In the genomic region with DNA sequence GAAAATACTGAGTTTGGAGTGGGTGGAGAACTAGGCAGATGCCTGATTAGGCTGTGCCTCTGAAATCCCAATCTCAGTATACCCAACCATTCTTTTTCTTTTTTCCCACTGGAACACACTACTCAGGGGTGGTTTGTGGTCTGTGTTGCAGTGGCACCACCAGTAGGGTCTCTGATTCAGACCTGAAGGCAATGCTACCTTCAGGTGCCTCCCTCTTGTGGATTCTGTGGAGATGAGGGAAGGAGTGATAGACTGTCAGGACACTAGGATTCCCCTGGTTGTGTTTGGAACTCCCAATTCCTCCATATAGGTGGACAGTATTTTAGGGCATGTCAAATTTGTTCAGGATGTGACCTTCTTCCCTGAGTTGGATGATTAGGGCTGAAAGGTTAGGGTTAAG, we compare ENCODE assay signal across 37 cellular contexts.
"Had no signal": no experiment of that assay in that cellular context is flagged by ENCODE, and none has a peak within 500 bp of the region (broad histone marks: within the 10 kb centered on the region; RNA-seq: fewer than 3 reads in every experiment).

No MANE protein-coding gene starts in this region.

- ATAC-seq: activated CD4-positive, alpha-beta T cell treated with anti-CD3 and anti-CD28 coated beads for 36 hours; activated CD4-positive, CD25-positive, alpha-beta regulatory T cell treated with anti-CD3 and anti-CD28 coated beads, Interleukin-2, amount 50 U/mL, for 24 hours; activated CD8-positive, alpha-beta memory T cell treated with anti-CD3 and anti-CD28 coated beads, Interleukin-2, amount 10 ng/mL, durations not matched to agents 7 days and 5 days; activated CD8-positive, alpha-beta T cell treated with anti-CD3 and anti-CD28 coated beads, Interleukin-2, amount 10 ng/mL, durations not matched to agents 7 days and 5 days; activated naive CD8-positive, alpha-beta T cell treated with anti-CD3 and anti-CD28 coated beads, Interleukin-2, amount 50 U/mL, for 24 hours had no signal

- H3K36me3 Mint-ChIP-seq: activated naive CD4-positive, alpha-beta T cell treated with anti-CD3 and anti-CD28 coated beads, Interleukin-2, amount 50 U/mL, for 24 hours; activated naive CD8-positive, alpha-beta T cell; brain had no signal

- H3K4me3 ChIP-seq: ascending aorta, cardiac muscle cell had no signal

- H3K27ac Mint-ChIP-seq: activated CD4-positive, alpha-beta memory T cell treated with anti-CD3 and anti-CD28 coated beads, Interleukin-2, amount 10 ng/mL, durations not matched to agents 7 days and 5 days; activated CD4-positive, alpha-beta T cell treated with anti-CD3 and anti-CD28 coated beads for 36 hours; activated CD4-positive, alpha-beta T cell treated with anti-CD3 and anti-CD28 coated beads, Interleukin-2, amount 10 ng/mL, durations not matched to agents 7 days and 5 days; activated CD8-positive, alpha-beta memory T cell treated with anti-CD3 and anti-CD28 coated beads, Interleukin-2, amount 10 ng/mL, durations not matched to agents 7 days and 5 days; activated CD8-positive, alpha-beta T cell treated with anti-CD3 and anti-CD28 coated beads, Interleukin-2, amount 10 ng/mL, durations not matched to agents 7 days and 5 days; activated naive CD4-positive, alpha-beta T cell treated with anti-CD3 and anti-CD28 coated beads, Interleukin-2, amount 10 ng/mL, durations not matched to agents 7 days and 5 days; activated naive CD4-positive, alpha-beta T cell treated with anti-CD3 and anti-CD28 coated beads, Interleukin-2, amount 50 U/mL, for 24 hours; activated naive CD8-positive, alpha-beta T cell; activated naive CD8-positive, alpha-beta T cell treated with anti-CD3 and anti-CD28 coated beads, Interleukin-2, amount 10 ng/mL, durations not matched to agents 7 days and 5 days; activated naive CD8-positive, alpha-beta T cell treated with anti-CD3 and anti-CD28 coated beads, Interleukin-2, amount 50 U/mL, for 24 hours; activated T-cell treated with anti-CD3 and anti-CD28 coated beads, Interleukin-2, amount 50 U/mL, for 24 hours; activated T-helper 2 cell treated with anti-CD3 and anti-CD28 coated beads, Interferon-gamma antibody, Interleukin-2, Interleukin-4, amounts not matched to agents 10 μg/mL and 5 μg/mL and 100 μg/mL, durations not matched to agents 14 hours and 24 hours and 36 hours; brain; T-helper 1 cell treated with Interleukin-12 subunit alpha and Interleukin-12 subunit beta and Interleukin-4 antibody, amounts not matched to agents 30 μg/mL and 1 μg/mL, for 36 hours; T-helper 2 cell treated with Interferon-gamma antibody and Interleukin-4, amounts not matched to agents 5 μg/mL and 100 μg/mL, for 36 hours had no signal

- H3K27me3 Mint-ChIP-seq: activated CD4-positive, alpha-beta T cell treated with anti-CD3 and anti-CD28 coated beads for 36 hours; activated naive CD4-positive, alpha-beta T cell treated with anti-CD3 and anti-CD28 coated beads, Interleukin-2, amount 50 U/mL, for 24 hours; activated naive CD8-positive, alpha-beta T cell treated with anti-CD3 and anti-CD28 coated beads, Interleukin-2, amount 50 U/mL, for 24 hours; activated T-cell treated with anti-CD3 and anti-CD28 coated beads, Interleukin-2, amount 50 U/mL, for 24 hours; brain had no signal

- H3K4me1 ChIP-seq: ascending aorta had no signal

- FAIRE-seq: bronchial epithelial cell, colon, TTC549 had no signal

- H3K27me3 ChIP-seq: ascending aorta, cardiac muscle cell had no signal

- H3K4me3 Mint-ChIP-seq: activated CD4-positive, alpha-beta memory T cell treated with anti-CD3 and anti-CD28 coated beads, Interleukin-2, amount 10 ng/mL, durations not matched to agents 7 days and 5 days; activated CD4-positive, alpha-beta T cell treated with anti-CD3 and anti-CD28 coated beads for 36 hours; activated CD4-positive, alpha-beta T cell treated with anti-CD3 and anti-CD28 coated beads, Interleukin-2, amount 10 ng/mL, durations not matched to agents 7 days and 5 days; activated CD8-positive, alpha-beta memory T cell treated with anti-CD3 and anti-CD28 coated beads, Interleukin-2, amount 10 ng/mL, durations not matched to agents 7 days and 5 days; activated CD8-positive, alpha-beta T cell treated with anti-CD3 and anti-CD28 coated beads, Interleukin-2, amount 10 ng/mL, durations not matched to agents 7 days and 5 days; activated naive CD4-positive, alpha-beta T cell treated with anti-CD3 and anti-CD28 coated beads, Interleukin-2, amount 10 ng/mL, durations not matched to agents 7 days and 5 days; activated naive CD4-positive, alpha-beta T cell treated with anti-CD3 and anti-CD28 coated beads, Interleukin-2, amount 50 U/mL, for 24 hours; activated naive CD8-positive, alpha-beta T cell; activated naive CD8-positive, alpha-beta T cell treated with anti-CD3 and anti-CD28 coated beads, Interleukin-2, amount 10 ng/mL, durations not matched to agents 7 days and 5 days; activated naive CD8-positive, alpha-beta T cell treated with anti-CD3 and anti-CD28 coated beads, Interleukin-2, amount 50 U/mL, for 24 hours; activated T-cell treated with anti-CD3 and anti-CD28 coated beads, Interleukin-2, amount 50 U/mL, for 24 hours; brain; T-helper 1 cell treated with Interleukin-12 subunit alpha and Interleukin-12 subunit beta and Interleukin-4 antibody, amounts not matched to agents 30 μg/mL and 1 μg/mL, for 36 hours; T-helper 2 cell treated with Interferon-gamma antibody and Interleukin-4, amounts not matched to agents 5 μg/mL and 100 μg/mL, for 36 hours had no signal

- H3K4me1 Mint-ChIP-seq: activated CD4-positive, alpha-beta memory T cell treated with anti-CD3 and anti-CD28 coated beads, Interleukin-2, amount 10 ng/mL, durations not matched to agents 7 days and 5 days; activated CD4-positive, alpha-beta T cell treated with anti-CD3 and anti-CD28 coated beads for 36 hours; activated naive CD4-positive, alpha-beta T cell treated with anti-CD3 and anti-CD28 coated beads, Interleukin-2, amount 10 ng/mL, durations not matched to agents 7 days and 5 days; activated naive CD4-positive, alpha-beta T cell treated with anti-CD3 and anti-CD28 coated beads, Interleukin-2, amount 50 U/mL, for 24 hours; activated naive CD8-positive, alpha-beta T cell treated with anti-CD3 and anti-CD28 coated beads, Interleukin-2, amount 10 ng/mL, durations not matched to agents 7 days and 5 days; activated naive CD8-positive, alpha-beta T cell treated with anti-CD3 and anti-CD28 coated beads, Interleukin-2, amount 50 U/mL, for 24 hours; brain had no signal

- DNase-seq: activated CD4-positive, alpha-beta memory T cell treated with anti-CD3 and anti-CD28 coated beads, Interleukin-2, amount 10 ng/mL, durations not matched to agents 7 days and 5 days; activated CD4-positive, alpha-beta T cell treated with anti-CD3 and anti-CD28 coated beads for 1 hour; activated CD4-positive, alpha-beta T cell treated with anti-CD3 and anti-CD28 coated beads for 36 hours; activated CD4-positive, alpha-beta T cell treated with anti-CD3 and anti-CD28 coated beads for 48 hours; activated CD4-positive, alpha-beta T cell treated with anti-CD3 and anti-CD28 coated beads, Interleukin-2, amount 10 ng/mL, durations not matched to agents 7 days and 5 days; activated CD4-positive, alpha-beta T cell treated with anti-CD3 and anti-CD28 coated beads, Interleukin-2, amount 50 U/mL, for 48 hours; activated CD4-positive, CD25-positive, alpha-beta regulatory T cell; activated CD8-positive, alpha-beta memory T cell treated with anti-CD3 and anti-CD28 coated beads for 24 hours; activated CD8-positive, alpha-beta memory T cell treated with anti-CD3 and anti-CD28 coated beads, Interleukin-2, amount 10 ng/mL, durations not matched to agents 7 days and 5 days; activated CD8-positive, alpha-beta memory T cell treated with anti-CD3 and anti-CD28 coated beads, Interleukin-2, amount 50 U/mL, for 48 hours; activated CD8-positive, alpha-beta T cell treated with anti-CD3 and anti-CD28 coated beads, Interleukin-2, amount 10 ng/mL, durations not matched to agents 7 days and 5 days; activated effector memory CD4-positive, alpha-beta T cell treated with Interleukin-2 at 50 U/mL for 16 hours; activated gamma-delta T cell; activated naive CD4-positive, alpha-beta T cell treated with anti-CD3 and anti-CD28 coated beads, Interleukin-2, amount 10 ng/mL, durations not matched to agents 7 days and 5 days; activated naive CD4-positive, alpha-beta T cell treated with Interleukin-2 at 50 U/mL for 16 hours; activated naive CD8-positive, alpha-beta T cell treated with anti-CD3 and anti-CD28 coated beads, Interleukin-2, amount 10 ng/mL, durations not matched to agents 7 days and 5 days; activated naive CD8-positive, alpha-beta T cell treated with anti-CD3 and anti-CD28 coated beads, Interleukin-2, amount 50 U/mL, for 24 hours; activated T-cell treated with anti-CD3 and anti-CD28 coated beads, Interleukin-2, amount 50 U/mL, for 24 hours; activated T-cell treated with anti-CD3 and anti-CD28 coated beads, Interleukin-2, amount 50 U/mL, for 48 hours; amygdala; anterior cingulate cortex; central memory CD4-positive, alpha-beta T cell; T-helper 2 cell; T-helper 9 cell had no signal

- H3K9me3 ChIP-seq: ascending aorta had no signal

- H3K9me3 Mint-ChIP-seq: activated CD4-positive, alpha-beta memory T cell treated with anti-CD3 and anti-CD28 coated beads, Interleukin-2, amount 10 ng/mL, durations not matched to agents 7 days and 5 days; activated naive CD4-positive, alpha-beta T cell treated with anti-CD3 and anti-CD28 coated beads, Interleukin-2, amount 10 ng/mL, durations not matched to agents 7 days and 5 days; activated naive CD4-positive, alpha-beta T cell treated with anti-CD3 and anti-CD28 coated beads, Interleukin-2, amount 50 U/mL, for 24 hours; activated naive CD8-positive, alpha-beta T cell treated with anti-CD3 and anti-CD28 coated beads, Interleukin-2, amount 10 ng/mL, durations not matched to agents 7 days and 5 days; activated naive CD8-positive, alpha-beta T cell treated with anti-CD3 and anti-CD28 coated beads, Interleukin-2, amount 50 U/mL, for 24 hours; activated T-cell treated with anti-CD3 and anti-CD28 coated beads, Interleukin-2, amount 50 U/mL, for 24 hours; activated T-helper 2 cell treated with anti-CD3 and anti-CD28 coated beads, Interferon-gamma antibody, Interleukin-2, Interleukin-4, amounts not matched to agents 10 μg/mL and 5 μg/mL and 100 μg/mL, durations not matched to agents 14 hours and 24 hours and 36 hours; T-helper 1 cell treated with Interleukin-12 subunit alpha and Interleukin-12 subunit beta and Interleukin-4 antibody, amounts not matched to agents 30 μg/mL and 1 μg/mL, for 36 hours; T-helper 2 cell treated with Interferon-gamma antibody and Interleukin-4, amounts not matched to agents 5 μg/mL and 100 μg/mL, for 36 hours had no signal

- H3K36me3 ChIP-seq: ascending aorta, cardiac muscle cell had no signal

- H3K27ac ChIP-seq: ascending aorta, cardiac muscle cell, VCaP had no signal
